Comparison of ENCODE assay signal across 18 cellular contexts in the genomic region with DNA sequence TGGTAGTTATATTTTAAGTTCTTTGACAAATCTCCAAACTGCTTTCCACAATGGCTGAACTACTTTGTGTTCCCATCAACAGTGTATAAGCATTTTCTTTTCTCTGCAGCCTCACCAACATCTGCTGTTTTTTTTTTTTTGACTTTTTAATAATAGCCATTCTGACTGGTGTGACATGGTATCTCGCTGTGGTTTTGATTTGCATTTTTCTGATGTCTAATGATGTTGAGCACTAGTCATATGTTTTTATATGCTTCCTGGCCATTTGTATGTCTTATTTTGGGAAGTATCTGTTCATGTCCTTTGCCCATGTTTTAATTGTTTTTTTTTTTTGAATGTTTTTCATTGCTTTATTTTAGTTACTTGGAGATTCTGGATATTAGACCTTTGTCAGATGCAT.
DNase-seq lines count a peak whose midpoint lies in the region; ATAC-seq, FAIRE-seq and TF ChIP-seq lines count a peak whose summit lies in the region.
"Had no signal": no experiment of that assay in that cellular context is flagged by ENCODE, and none has a peak within 500 bp of the region (broad histone marks: within the 10 kb centered on the region; RNA-seq: fewer than 3 reads in every experiment).

No MANE protein-coding gene starts in this region.

- no peaks in the 10 kb centered on the region for H3K9me3 ChIP-seq in MM.1S (replicated peaks; ENCODE audit: insufficient read depth, low read length)
- H3K9me3 ChIP-seq in astrocyte (ENCODE audit: insufficient read depth, low read depth, low read length): no peaks in the 10 kb centered on the region

- H3K36me3 Mint-ChIP-seq in HFFc6 (ENCODE audit: low read depth): no peaks in the 10 kb centered on the region
- H3K36me3 Mint-ChIP-seq in astrocyte (ENCODE audit: low read depth, unreplicated experiment): no peaks in the 10 kb centered on the region
- H3K36me3 Mint-ChIP-seq: CD4-positive, alpha-beta memory T cell had no signal

- no peak for TF ChIP-seq CTCF in HFFc6 (IDR thresholded peaks at IDR 0.05)
- no peak for TF ChIP-seq CTCF in MM.1S (IDR thresholded peaks at IDR 0.05; ENCODE audit: low read length)
- no peak for TF ChIP-seq CTCF in astrocyte (IDR thresholded peaks at IDR 0.05; ENCODE audit: insufficient read depth, low read depth, low read length)

- H3K9me2 ChIP-seq in MM.1S (replicated peaks; ENCODE audit: insufficient read depth, low read length): no peaks in the 10 kb centered on the region

- H3K4me1 ChIP-seq in MM.1S (ENCODE audit: low read length) (peaks cover 3% of the 10 kb centered on the region; the same call in 1 of the 2 replicates), astrocyte (ENCODE audit: insufficient read depth, low read length) (peaks cover 22% of the 10 kb centered on the region)

- peaks cover 59% of the 10 kb centered on the region for H3K4me1 Mint-ChIP-seq in HFFc6 (ENCODE audit: low read depth)
- H3K4me1 Mint-ChIP-seq in astrocyte (ENCODE audit: low read depth, unreplicated experiment): peaks cover 18% of the 10 kb centered on the region
- H3K4me1 Mint-ChIP-seq: CD4-positive, alpha-beta memory T cell had no signal

- H3K27ac Mint-ChIP-seq in HFFc6: no peak overlapping the region
- H3K27ac Mint-ChIP-seq in astrocyte (ENCODE audit: unreplicated experiment): no peak overlapping the region
- H3K27ac Mint-ChIP-seq: CD4-positive, alpha-beta memory T cell; GM23338; H9 had no signal

- H3K9me3 Mint-ChIP-seq in HFFc6 (no peaks in the 10 kb centered on the region), astrocyte (ENCODE audit: unreplicated experiment) (peaks cover 2% of the 10 kb centered on the region)
- H3K9me3 Mint-ChIP-seq: GM23338, H9 had no signal

- H3K27ac ChIP-seq in MM.1S (ENCODE audit: low read length) (no peak overlapping the region), astrocyte (ENCODE audit: low read depth, low read length) (no peak overlapping the region)

- H3F3A ChIP-seq in MM.1S (ENCODE audit: insufficient read depth, low read length): no peaks in the 10 kb centered on the region

- H3K27me3 Mint-ChIP-seq in HFFc6 (ENCODE audit: insufficient read depth): peaks cover 5% of the 10 kb centered on the region
- H3K27me3 Mint-ChIP-seq in astrocyte (ENCODE audit: low read depth, unreplicated experiment): no peaks in the 10 kb centered on the region

- H2AFZ ChIP-seq in MM.1S (ENCODE audit: low read length): no peak overlapping the region
- H2AFZ ChIP-seq in astrocyte (ENCODE audit: low read depth, low read length): no peak overlapping the region
- H2AFZ ChIP-seq: GM23338 had no signal

- no peak overlapping the region for H3K9ac ChIP-seq in MM.1S (ENCODE audit: low read length)
- no peak overlapping the region for H3K9ac ChIP-seq in astrocyte (ENCODE audit: low read length)

- no peak overlapping the region for H3K4me3 Mint-ChIP-seq in HFFc6
- H3K4me3 Mint-ChIP-seq in astrocyte (ENCODE audit: unreplicated experiment): no peak overlapping the region
- H3K4me3 Mint-ChIP-seq: CD4-positive, alpha-beta memory T cell; GM23338; H9 had no signal

- peak; percentile 6 for DNase-seq in HFFc6
- DNase-seq in MM.1S: peak; percentile 45
- peak; percentile 51 for DNase-seq in astrocyte (ENCODE audit: low read depth)
- DNase-seq in NCI-H2081 (lab: John Stamatoyannopoulos, UW): no peak
- no peak for DNase-seq in stimulated activated CD4-positive, alpha-beta T cell treated with anti-CD3 and anti-CD28 coated beads, Interleukin-2, amount 100 ng/mL, for 48 hours
- DNase-seq: C1 segment of cervical spinal cord; Calu3; CD4-positive, alpha-beta memory T cell; COR-L47; DMS53; DMS79 treated with DMSO at 0.1 percent for 48 hours; GDM1; H9 had no signal

- no peak for FAIRE-seq in astrocyte (lab: Jason Lieb, UNC)
- FAIRE-seq: GM12878 had no signal

- no peaks in the 10 kb centered on the region for H4K20me1 ChIP-seq in MM.1S (ENCODE audit: insufficient read depth, low read length)
- H4K20me1 ChIP-seq in astrocyte (ENCODE audit: insufficient read depth, low read length): no peaks in the 10 kb centered on the region

- no peak overlapping the region for H3K4me2 ChIP-seq in MM.1S (ENCODE audit: low read depth, low read length)
- H3K4me2 ChIP-seq in astrocyte (ENCODE audit: low read length): no peak overlapping the region
- H3K4me2 ChIP-seq: GM23338 had no signal

- ATAC-seq in GM19395 (IDR thresholded peaks at IDR 0.05; ENCODE audit: unreplicated experiment): no peak
- ATAC-seq in GM21576 (IDR thresholded peaks at IDR 0.05; ENCODE audit: unreplicated experiment): no peak
- ATAC-seq: GM12878, GM23338, HCT116 had no signal

- H3K27me3 ChIP-seq in MM.1S (replicated peaks; ENCODE audit: insufficient read depth, low read length) (no peaks in the 10 kb centered on the region), astrocyte (ENCODE audit: insufficient read depth, low read length) (no peaks in the 10 kb centered on the region)

- H3K4me3 ChIP-seq in MM.1S (ENCODE audit: low read length): no peak overlapping the region
- no peak overlapping the region for H3K4me3 ChIP-seq in astrocyte (ENCODE audit: insufficient read depth, low read depth, low read length)
- H3K4me3 ChIP-seq: GM12878, GM23338 had no signal

- H3K36me3 ChIP-seq in MM.1S (replicated peaks; ENCODE audit: insufficient read depth, low read length): no peaks in the 10 kb centered on the region
- H3K36me3 ChIP-seq in astrocyte (ENCODE audit: insufficient read depth, low read length): no peaks in the 10 kb centered on the region

- H3K79me2 ChIP-seq in MM.1S (ENCODE audit: low read length) (no peaks in the 10 kb centered on the region), astrocyte (ENCODE audit: insufficient read depth, low read length) (no peaks in the 10 kb centered on the region)

Comparison
In these comparisons a context has a peak if more than half of its experiments do, and no peak if none do; other contexts are left out.
1. DNase-seq: peak in HFFc6 (single experiment), MM.1S (single experiment) and astrocyte (single experiment); none in NCI-H2081 (0 of 2) and stimulated activated CD4-positive, alpha-beta T cell treated with anti-CD3 and anti-CD28 coated beads, Interleukin-2, amount 100 ng/mL, for 48 hours (0 of 2).